12 cellular contexts compared by ENCODE assay signal in the genomic region with DNA sequence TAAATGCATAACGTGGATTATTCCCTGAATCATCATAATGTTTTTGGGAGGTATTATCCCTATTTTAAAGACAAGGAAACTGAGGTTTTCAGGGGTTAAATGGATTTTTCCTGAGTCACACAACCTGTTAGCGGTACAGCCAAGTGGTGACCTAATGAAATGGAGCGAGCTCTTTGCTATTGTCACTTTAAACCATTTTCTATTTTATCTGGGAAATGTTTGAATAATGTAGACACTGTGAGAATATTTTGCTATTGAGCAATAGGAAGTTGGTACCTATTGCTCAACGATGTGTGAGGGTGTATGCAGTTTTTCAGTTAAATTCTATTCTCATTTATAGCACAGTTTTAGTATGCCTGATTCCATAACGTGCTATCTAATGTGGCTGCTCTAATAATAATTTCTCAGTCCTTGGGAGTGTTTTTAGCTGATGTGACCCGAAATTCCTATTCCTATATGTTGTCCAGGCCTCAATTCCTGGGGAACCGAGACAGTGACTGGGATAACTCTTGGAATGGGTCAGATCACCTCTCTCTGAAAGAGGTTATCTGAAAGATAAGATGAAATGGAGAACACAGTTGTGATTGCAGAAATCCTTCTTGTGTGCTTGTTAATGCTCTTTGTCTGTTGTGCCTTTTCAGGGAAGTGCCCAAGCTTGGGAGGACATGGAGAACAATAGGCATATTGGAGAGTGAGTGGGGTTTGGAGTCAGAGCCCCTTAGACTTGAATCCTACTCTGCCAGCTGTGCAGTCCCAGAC. TPM values are rescaled to one million over a fixed set of nuclear protein-coding genes. Genes with fewer than 3 reads are reported as not detected.
DNase-seq lines count a peak whose midpoint lies in the region; ATAC-seq and TF ChIP-seq lines count a peak whose summit lies in the region.
"Had no signal": no experiment of that assay in that cellular context is flagged by ENCODE, and none has a peak within 500 bp of the region (broad histone marks: within the 10 kb centered on the region; RNA-seq: fewer than 3 reads in every experiment).

No MANE protein-coding gene starts in this region.

- no peaks in the 10 kb centered on the region for H3K9me3 ChIP-seq in fibroblast of lung (ENCODE audit: control insufficient read depth, insufficient read depth, low read depth, low read length)
- no peaks in the 10 kb centered on the region for H3K9me3 ChIP-seq in smooth muscle cell (replicated peaks; ENCODE audit: low read depth)
- H3K9me3 ChIP-seq: HAP-1 had no signal

- H3K36me3 ChIP-seq in fibroblast of lung (ENCODE audit: control insufficient read depth, insufficient read depth, low read length) (no peaks in the 10 kb centered on the region), smooth muscle cell (ENCODE audit: low read depth) (no peaks in the 10 kb centered on the region)
- H3K36me3 ChIP-seq: HAP-1 had no signal

- H2AFZ ChIP-seq in fibroblast of lung (ENCODE audit: low read length), result no peak overlapping the region
- no peak overlapping the region for H2AFZ ChIP-seq in smooth muscle cell (ENCODE audit: low read depth)

- no peaks in the 10 kb centered on the region for H3K79me2 ChIP-seq in fibroblast of lung (ENCODE audit: control insufficient read depth, insufficient read depth, low read length)
- H3K79me2 ChIP-seq in smooth muscle cell (ENCODE audit: low read depth), result no peaks in the 10 kb centered on the region

- no peak overlapping the region for H3K27ac Mint-ChIP-seq in activated naive CD8-positive, alpha-beta T cell treated with anti-CD3 and anti-CD28 coated beads, Interleukin-2, amount 50 U/mL, for 24 hours

- POLR2A ChIA-PET in RWPE1 (lab: Yijun Ruan, JAX; ENCODE audit: low non-redundant PET), result no interaction called here

- no peak overlapping the region for H3K27ac ChIP-seq in RWPE1
- no peak overlapping the region for H3K27ac ChIP-seq in fibroblast of lung (ENCODE audit: insufficient read depth, low read length)
- peak overlapping the region; percentile 49 for H3K27ac ChIP-seq in smooth muscle cell (ENCODE audit: low read depth)

- H3K4me2 ChIP-seq in fibroblast of lung (ENCODE audit: extremely low read depth, insufficient read depth, low read length), result no peak overlapping the region
- peak overlapping the region; percentile 2 for H3K4me2 ChIP-seq in smooth muscle cell

- CTCF ChIA-PET in RWPE1 (lab: Yijun Ruan, JAX), result interaction anchor here (0.5 to 0.9 kb wide), 2 partner anchors 116 to 117 kb away, joined by 3 to 4 read pairs; no protein-coding TSS in a partner anchor

- H3K4me1 ChIP-seq in fibroblast of lung (ENCODE audit: control insufficient read depth, extremely low read depth, insufficient read depth, low read length) (no peaks in the 10 kb centered on the region), smooth muscle cell (ENCODE audit: low read depth) (no peaks in the 10 kb centered on the region)
- H3K4me1 ChIP-seq: HAP-1 had no signal

- WGBS in smooth muscle cell (ENCODE audit: low lambda C conversion rate), result 80% methylated on average over 7 of the region's 7 CpGs

- no peaks in the 10 kb centered on the region for H3K36me3 Mint-ChIP-seq in activated naive CD8-positive, alpha-beta T cell treated with anti-CD3 and anti-CD28 coated beads, Interleukin-2, amount 50 U/mL, for 24 hours (ENCODE audit: low read depth)

- H3K4me1 Mint-ChIP-seq in activated naive CD8-positive, alpha-beta T cell treated with anti-CD3 and anti-CD28 coated beads, Interleukin-2, amount 50 U/mL, for 24 hours, result peaks cover 5% of the 10 kb centered on the region

- H3K4me3 Mint-ChIP-seq in activated naive CD8-positive, alpha-beta T cell treated with anti-CD3 and anti-CD28 coated beads, Interleukin-2, amount 50 U/mL, for 24 hours, result no peak overlapping the region
- H3K4me3 Mint-ChIP-seq: neural crest cell had no signal

- H3F3A ChIP-seq in smooth muscle cell (ENCODE audit: low read depth), result peaks cover 4% of the 10 kb centered on the region

- no peaks in the 10 kb centered on the region for H4K20me1 ChIP-seq in fibroblast of lung (ENCODE audit: control insufficient read depth, extremely low read depth, insufficient read depth, low read length)
- H4K20me1 ChIP-seq in smooth muscle cell (ENCODE audit: low read depth), result no peaks in the 10 kb centered on the region

- H3K9me3 Mint-ChIP-seq in activated naive CD8-positive, alpha-beta T cell treated with anti-CD3 and anti-CD28 coated beads, Interleukin-2, amount 50 U/mL, for 24 hours, result no peaks in the 10 kb centered on the region

- DNase-seq in HPDE6-E6E7 (ENCODE audit: extremely low spot score) (peak; percentile 33), RWPE1 (ENCODE audit: low spot score) (peak; percentile 50), fibroblast of lung (ENCODE audit: low read depth in 2 of 2) (peak; percentile 39 to 44), smooth muscle cell (lab: John Stamatoyannopoulos, UW; ENCODE audit: unreplicated experiment) (no peak), DMS53 (lab: John Stamatoyannopoulos, UW) (no peak)
- no peak for DNase-seq in activated CD4-positive, alpha-beta T cell treated with anti-CD3 and anti-CD28 coated beads, Interleukin-2, amount 50 U/mL, for 48 hours
- no peak for DNase-seq in activated naive CD8-positive, alpha-beta T cell treated with anti-CD3 and anti-CD28 coated beads, Interleukin-2, amount 50 U/mL, for 24 hours
- DNase-seq: activated CD4-positive, alpha-beta T cell treated with anti-CD3 and anti-CD28 coated beads, Interleukin-2, amount 50 U/mL, for 4 hours; NCI-H1105; NCI-H510A had no signal

- no peak overlapping the region for H3K9ac ChIP-seq in fibroblast of lung (ENCODE audit: insufficient read depth, low read length)
- H3K9ac ChIP-seq in smooth muscle cell (ENCODE audit: low read depth), result no peak overlapping the region

- ATAC-seq in activated naive CD8-positive, alpha-beta T cell treated with anti-CD3 and anti-CD28 coated beads, Interleukin-2, amount 50 U/mL, for 24 hours, result no peak

- no peak for TF ChIP-seq CTCF in RWPE1 (conservative IDR thresholded peaks at IDR 0.05; ENCODE audit: low read depth)
- TF ChIP-seq CTCF in fibroblast of lung (conservative IDR thresholded peaks at IDR 0.05 in 1 of 2, IDR thresholded peaks at IDR 0.05 in 1 of 2; ENCODE audit: low read depth in 1 of 2, low read length in 2 of 2), result no peak
- no peak for TF ChIP-seq CTCF in smooth muscle cell (IDR thresholded peaks at IDR 0.05; ENCODE audit: borderline replicate concordance, insufficient read depth, poor library complexity, severe bottlenecking)

- no peaks in the 10 kb centered on the region for H3K27me3 Mint-ChIP-seq in activated naive CD8-positive, alpha-beta T cell treated with anti-CD3 and anti-CD28 coated beads, Interleukin-2, amount 50 U/mL, for 24 hours

- H3K27me3 ChIP-seq in fibroblast of lung (ENCODE audit: control insufficient read depth, insufficient read depth, low read length), result no peaks in the 10 kb centered on the region
- peaks cover 7% of the 10 kb centered on the region for H3K27me3 ChIP-seq in smooth muscle cell (ENCODE audit: low read depth)

- no peak overlapping the region for H3K4me3 ChIP-seq in fibroblast of lung (replicated peaks in 1 of 4; ENCODE audit: control extremely low read depth in 1 of 4, insufficient read depth in 1 of 4, low read depth in 3 of 4, low read length in 4 of 4)
- no peak overlapping the region for H3K4me3 ChIP-seq in smooth muscle cell
- H3K4me3 ChIP-seq: HAP-1 had no signal

RNA-seq across cellular contexts. Expression of a gene that starts 38.4 kb away (rescaled TPM):
- not detected in 2 replicates for total RNA-seq in fibroblast of lung
- not detected in 2 replicates for polyA plus RNA-seq in fibroblast of lung
- polyA plus RNA-seq in fibroblast of lung (2012), result not detected in 2 replicates
- polyA minus RNA-seq in fibroblast of lung (ENCODE audit: low replicate concordance), result not detected in 2 replicates
- total RNA-seq in smooth muscle cell, result 0.04 TPM in 1 of 2 replicates, not detected in the other
- 0.05 TPM in 1 of 2 replicates, not detected in the other for polyA plus RNA-seq in smooth muscle cell

Comparison
In these comparisons a context has a peak if more than half of its experiments do, and no peak if none do; other contexts are left out.
1. DNase-seq: peak in HPDE6-E6E7 (single experiment), RWPE1 (single experiment) and fibroblast of lung (2 of 2); none in smooth muscle cell (single experiment), activated CD4-positive, alpha-beta T cell treated with anti-CD3 and anti-CD28 coated beads, Interleukin-2, amount 50 U/mL, for 48 hours (0 of 2), DMS53 (single experiment) and activated naive CD8-positive, alpha-beta T cell treated with anti-CD3 and anti-CD28 coated beads, Interleukin-2, amount 50 U/mL, for 24 hours (single experiment).